11 cellular contexts compared by ENCODE assay signal in the genomic region with DNA sequence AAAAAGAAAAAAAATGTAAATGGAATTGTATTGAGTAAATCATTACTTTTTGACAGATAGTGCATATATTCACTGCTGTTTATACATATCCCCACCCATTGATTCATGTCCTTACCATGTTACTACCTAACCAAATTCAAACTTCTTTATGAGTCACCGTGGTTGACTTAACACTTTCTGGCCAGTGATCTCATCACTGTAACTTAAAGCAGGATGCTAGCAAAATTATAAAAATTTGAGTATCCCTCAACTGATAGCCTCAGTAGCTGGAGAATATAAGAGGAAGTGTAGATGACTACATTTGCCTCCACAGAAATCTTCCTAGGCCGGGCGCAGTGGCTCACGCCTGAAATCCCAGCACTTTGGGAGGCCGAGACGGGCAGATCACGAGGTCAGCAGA. TPM values are rescaled to one million over a fixed set of nuclear protein-coding genes. Genes with fewer than 3 reads are reported as not detected.
DNase-seq lines count a peak whose midpoint lies in the region; ATAC-seq and TF ChIP-seq lines count a peak whose summit lies in the region.
"Had no signal": no experiment of that assay in that cellular context is flagged by ENCODE, and none has a peak within 500 bp of the region (broad histone marks: within the 10 kb centered on the region; RNA-seq: fewer than 3 reads in every experiment).

No MANE protein-coding gene starts in this region.

- H3K9ac ChIP-seq in neural progenitor cell: no peak overlapping the region

- H3K4me2 ChIP-seq in neural progenitor cell: no peak overlapping the region

- H3K27me3 ChIP-seq in kidney epithelial cell (ENCODE audit: control insufficient read depth, insufficient read depth, low read length) (no peaks in the 10 kb centered on the region), neural progenitor cell (no peaks in the 10 kb centered on the region)

- no peaks in the 10 kb centered on the region for H3K4me1 Mint-ChIP-seq in neural progenitor cell

- no peak for TF ChIP-seq CTCF in kidney epithelial cell (IDR thresholded peaks at IDR 0.05; ENCODE audit: insufficient read depth, low read length, poor library complexity, severe bottlenecking)
- no peak for TF ChIP-seq CTCF in neural progenitor cell (IDR thresholded peaks at IDR 0.05)

- no peaks in the 10 kb centered on the region for H3K9me3 Mint-ChIP-seq in neural progenitor cell
- H3K9me3 Mint-ChIP-seq: IgD-negative memory B cell, immature natural killer cell had no signal

- peak; percentile 2 for DNase-seq in T1000 (lab: John Stamatoyannopoulos, UW)
- peak; percentile 52 for DNase-seq in kidney epithelial cell (ENCODE audit: low read depth)
- no peak for DNase-seq in left ventricle myocardium superior
- no peak for DNase-seq in neural progenitor cell (ENCODE audit: low spot score)
- no peak for DNase-seq in nucleus accumbens (lab: John Stamatoyannopoulos, UW)
- DNase-seq in DMS79 (lab: John Stamatoyannopoulos, UW): no peak
- DNase-seq: Right ventricle myocardium superior had no signal

- H3K4me3 ChIP-seq in kidney epithelial cell (ENCODE audit: low read depth, low read length) (no peak overlapping the region), neural progenitor cell (no peak overlapping the region)

- H3K27me3 Mint-ChIP-seq in neural progenitor cell (ENCODE audit: insufficient read depth, low read depth): peaks cover 2% of the 10 kb centered on the region
- H3K27me3 Mint-ChIP-seq: IgD-negative memory B cell had no signal

- no peak overlapping the region for H3K27ac ChIP-seq in neural progenitor cell

- H3K36me3 ChIP-seq in kidney epithelial cell (ENCODE audit: control insufficient read depth, insufficient read depth, low read length): no peaks in the 10 kb centered on the region
- H3K36me3 ChIP-seq in neural progenitor cell: peaks cover 6% of the 10 kb centered on the region

- no peak overlapping the region for H3K27ac Mint-ChIP-seq in neural progenitor cell

- intact Hi-C loops in left ventricle myocardium superior (cut with micrococcal nuclease): no loop called here

- H3K79me2 ChIP-seq in neural progenitor cell (ENCODE audit: low read depth): peaks cover 49% of the 10 kb centered on the region

- ATAC-seq in GM18511 (IDR thresholded peaks at IDR 0.05; ENCODE audit: unreplicated experiment): peak; percentile 95
- ATAC-seq in HG02981 (IDR thresholded peaks at IDR 0.05; ENCODE audit: unreplicated experiment): peak; percentile 92
- no peak for ATAC-seq in left ventricle myocardium superior

- H3K36me3 Mint-ChIP-seq in neural progenitor cell: peaks cover 34% of the 10 kb centered on the region

- no peaks in the 10 kb centered on the region for H3F3A ChIP-seq in neural progenitor cell (ENCODE audit: low read depth)

- no peaks in the 10 kb centered on the region for H3K9me3 ChIP-seq in neural progenitor cell (ENCODE audit: low read depth)

- no peak overlapping the region for H2AFZ ChIP-seq in neural progenitor cell (replicated peaks)

- no peak overlapping the region for H3K4me3 Mint-ChIP-seq in neural progenitor cell
- H3K4me3 Mint-ChIP-seq: IgD-negative memory B cell, immature natural killer cell had no signal

- peaks cover 64% of the 10 kb centered on the region for H4K20me1 ChIP-seq in neural progenitor cell (ENCODE audit: low read depth)

- peaks cover 10% of the 10 kb centered on the region for H3K4me1 ChIP-seq in neural progenitor cell

RNA-seq across cellular contexts. Expression of gene CNOT9, which starts 13.4 kb away (rescaled TPM):
- total RNA-seq in kidney epithelial cell: 38.5 and 57.1 TPM in 2 replicates
- total RNA-seq in left ventricle myocardium superior: 18.6 TPM
- 85.0 and 87.1 TPM in 2 replicates for total RNA-seq in neural progenitor cell (ENCODE audit: low replicate concordance)

RNA-seq across cellular contexts. Expression of gene USP37, which starts 13.9 kb away (rescaled TPM):
- 7.5 and 9.4 TPM in 2 replicates for total RNA-seq in kidney epithelial cell
- total RNA-seq in left ventricle myocardium superior: 6.6 TPM
- total RNA-seq in neural progenitor cell (ENCODE audit: low replicate concordance): 21.0 and 35.1 TPM in 2 replicates

RNA-seq across cellular contexts. Expression of gene PLCD4, which starts 25.6 kb away (rescaled TPM):
- total RNA-seq in kidney epithelial cell: 0.08 and 0.27 TPM in 2 replicates
- total RNA-seq in left ventricle myocardium superior: 0.55 TPM
- total RNA-seq in neural progenitor cell (ENCODE audit: low replicate concordance): 0.12 and 1.1 TPM in 2 replicates

Comparison
In these comparisons a context has a peak if more than half of its experiments do, and no peak if none do; other contexts are left out.
1. DNase-seq: peak in T1000 (single experiment) and kidney epithelial cell (single experiment); none in left ventricle myocardium superior (single experiment), neural progenitor cell (single experiment), nucleus accumbens (0 of 56) and DMS79 (single experiment).